Comparison of ENCODE assay signal across 9 cellular contexts in the genomic region with DNA sequence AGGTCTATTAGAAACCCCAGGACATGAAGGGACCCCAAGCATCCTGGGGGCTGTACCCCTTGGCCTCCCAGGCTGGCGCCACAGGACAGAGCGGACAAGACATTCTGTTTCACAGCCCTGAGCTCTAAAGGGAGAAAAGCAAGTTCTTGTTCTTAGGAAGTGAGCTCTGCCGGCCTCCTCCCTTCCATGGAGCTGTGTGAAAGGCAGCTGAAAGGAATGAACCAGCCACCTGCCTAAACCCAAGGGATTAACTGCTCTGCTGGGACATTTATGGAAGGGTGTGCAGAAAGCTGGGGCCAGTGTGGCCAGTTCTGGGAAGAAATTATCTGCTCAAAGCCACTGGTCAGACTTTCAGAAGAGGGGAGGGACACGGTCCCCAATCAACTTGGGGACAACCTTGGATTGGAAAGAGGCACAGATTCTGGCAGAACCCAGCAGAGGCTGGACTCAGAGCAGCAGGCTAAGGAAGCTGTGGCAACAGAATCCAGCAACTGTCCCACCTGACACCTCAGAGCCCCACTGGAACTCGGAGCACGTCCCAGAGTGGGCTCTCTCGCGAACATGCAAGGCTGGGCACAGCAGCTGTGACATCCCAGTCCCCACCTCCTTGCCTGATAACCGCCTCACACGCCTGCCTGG. TPM values are rescaled to one million over a fixed set of nuclear protein-coding genes. Genes with fewer than 3 reads are reported as not detected.
DNase-seq lines count a peak whose midpoint lies in the region; ATAC-seq and TF ChIP-seq lines count a peak whose summit lies in the region.
"Had no signal": no experiment of that assay in that cellular context is flagged by ENCODE, and none has a peak within 500 bp of the region (broad histone marks: within the 10 kb centered on the region; RNA-seq: fewer than 3 reads in every experiment).

No MANE protein-coding gene starts in this region.

- H3K4me1 ChIP-seq in BLaER1 treated with 17β-estradiol and CSF1 and Interleukin-3, amounts not matched to agents 10 nM and 100 nM: peaks cover 42 to 79% (median 64%) of the 10 kb centered on the region in 10 experiments
- H3K4me1 ChIP-seq in liver (ENCODE audit: control insufficient read depth in 4 of 4, insufficient read depth in 4 of 4, low read length in 3 of 4): peaks cover 11 to 60% (median 44%) of the 10 kb centered on the region in 4 donors
- H3K4me1 ChIP-seq in thyroid gland: peaks cover 33 to 59% of the 10 kb centered on the region in 2 donors

- H3K27me3 ChIP-seq in BLaER1 treated with 17β-estradiol and CSF1 and Interleukin-3, amounts not matched to agents 10 nM and 100 nM: no peaks in the 10 kb centered on the region; a peak in 1 of 22 replicates
- H3K27me3 ChIP-seq in liver (ENCODE audit: control insufficient read depth in 4 of 4, insufficient read depth in 4 of 4, low read length in 3 of 4): no peaks in the 10 kb centered on the region
- no peaks in the 10 kb centered on the region for H3K27me3 ChIP-seq in thyroid gland

- H3K9me3 ChIP-seq in BLaER1 treated with 17β-estradiol and CSF1 and Interleukin-3, amounts not matched to agents 10 nM and 100 nM (replicated peaks in 1 of 11): no peaks in the 10 kb centered on the region
- H3K9me3 ChIP-seq in liver (ENCODE audit: control insufficient read depth in 4 of 4, low read length in 3 of 4) (no peaks in the 10 kb centered on the region), thyroid gland (no peaks in the 10 kb centered on the region)

- H4K20me1 ChIP-seq in BLaER1 treated with 17β-estradiol and CSF1 and Interleukin-3, amounts not matched to agents 10 nM and 100 nM: peaks cover 50 to 69% (median 66%) of the 10 kb centered on the region in 11 experiments; a peak in 21 of 22 replicates

- H3K4me3 ChIP-seq in BLaER1 treated with 17β-estradiol and CSF1 and Interleukin-3, amounts not matched to agents 10 nM and 100 nM: peak overlapping the region; percentile 70 to 89 (median 79)
- H3K4me3 ChIP-seq in liver (ENCODE audit: low read depth in 1 of 3, low read length in 3 of 3): peak overlapping the region; percentile 73 to 82 (median 78)
- H3K4me3 ChIP-seq in thyroid gland (replicated peaks in 1 of 3): peak overlapping the region; percentile 62 to 92 (median 91)

- peak overlapping the region; percentile 44 to 91 (median 85); a peak in 21 of 22 replicates for H3K27ac ChIP-seq in BLaER1 treated with 17β-estradiol and CSF1 and Interleukin-3, amounts not matched to agents 10 nM and 100 nM
- peak overlapping the region; percentile 82 to 98 for H3K27ac ChIP-seq in liver (ENCODE audit: low read depth in 1 of 2, low read length in 2 of 2)
- H3K27ac ChIP-seq in thyroid gland: peak overlapping the region; percentile 98 to 99 (median 99)

- DNase-seq in astrocyte of the hippocampus (ENCODE audit: low read depth, low spot score): peak; percentile 45
- DNase-seq in thyroid gland: no peak
- DNase-seq in effector CD4-positive, alpha-beta T cell: no peak
- no peak for DNase-seq in NCI-H446 (lab: John Stamatoyannopoulos, UW)

- ATAC-seq in HG03139 (IDR thresholded peaks at IDR 0.05; ENCODE audit: unreplicated experiment) (peak; percentile 5), esophagus mucosa (no peak)

- H3K36me3 ChIP-seq in BLaER1 treated with 17β-estradiol and CSF1 and Interleukin-3, amounts not matched to agents 10 nM and 100 nM: peaks cover 29 to 40% (median 38%) of the 10 kb centered on the region in 11 experiments
- peaks cover 6 to 17% (median 11%) of the 10 kb centered on the region in 4 donors for H3K36me3 ChIP-seq in liver (ENCODE audit: control insufficient read depth in 4 of 4, insufficient read depth in 3 of 4, low read depth in 1 of 4, low read length in 3 of 4)
- peaks cover 20 to 32% of the 10 kb centered on the region in 2 donors for H3K36me3 ChIP-seq in thyroid gland

- TF ChIP-seq CTCF in liver (IDR thresholded peaks at IDR 0.05; ENCODE audit: low read depth, low read length, missing input control): no peak
- TF ChIP-seq CTCF in thyroid gland (IDR thresholded peaks at IDR 0.05): no peak

- peak overlapping the region; percentile 77 to 90 (median 87) for H3K9ac ChIP-seq in BLaER1 treated with 17β-estradiol and CSF1 and Interleukin-3, amounts not matched to agents 10 nM and 100 nM
- peak overlapping the region; percentile 61 to 84 for H3K9ac ChIP-seq in liver (ENCODE audit: low read depth in 1 of 2, low read length in 2 of 2)

- intact Hi-C loops in thyroid gland (cut with DNase I): loop anchor here (2.0 kb wide), 1 partner anchor 14 kb away; no protein-coding TSS in a partner anchor

- TF ChIP-seq RAD21 in liver (IDR thresholded peaks at IDR 0.05): no peak

- H3K4me2 ChIP-seq in BLaER1 treated with 17β-estradiol and CSF1 and Interleukin-3, amounts not matched to agents 10 nM and 100 nM: peak overlapping the region; percentile 91 to 100 (median 99)

- 15% methylated on average over 10 of the region's 10 CpGs for WGBS in liver
- 24 to 38% methylated on average over 6 to 10 of the region's 10 CpGs for WGBS in thyroid gland, 2 donors

- no peak for TF ChIP-seq POLR2A in thyroid gland (IDR thresholded peaks at IDR 0.05)

TF ChIP-seq in liver, 16 proteins besides CTCF, POLR2A, EP300 and RAD21:
- TF ChIP-seq FOXA1 (IDR thresholded peaks at IDR 0.05) (no peak), ZBTB33 (IDR thresholded peaks at IDR 0.05) (no peak), SP1 (IDR thresholded peaks at IDR 0.05) (no peak), HNF4G (IDR thresholded peaks at IDR 0.05) (no peak), ATF3 (IDR thresholded peaks at IDR 0.05) (no peak), RXRA (IDR thresholded peaks at IDR 0.05) (no peak), YY1 (IDR thresholded peaks at IDR 0.05) (no peak), JUND (IDR thresholded peaks at IDR 0.05) (no peak), EGR1 (IDR thresholded peaks at IDR 0.05; ENCODE audit: low read depth in 2 of 2) (no peak), GABPA (IDR thresholded peaks at IDR 0.05 in 1 of 2, conservative IDR thresholded peaks at IDR 0.05 in 1 of 2) (no peak), NR2F2 (IDR thresholded peaks at IDR 0.05) (no peak)
- TF ChIP-seq, protein P1, sequence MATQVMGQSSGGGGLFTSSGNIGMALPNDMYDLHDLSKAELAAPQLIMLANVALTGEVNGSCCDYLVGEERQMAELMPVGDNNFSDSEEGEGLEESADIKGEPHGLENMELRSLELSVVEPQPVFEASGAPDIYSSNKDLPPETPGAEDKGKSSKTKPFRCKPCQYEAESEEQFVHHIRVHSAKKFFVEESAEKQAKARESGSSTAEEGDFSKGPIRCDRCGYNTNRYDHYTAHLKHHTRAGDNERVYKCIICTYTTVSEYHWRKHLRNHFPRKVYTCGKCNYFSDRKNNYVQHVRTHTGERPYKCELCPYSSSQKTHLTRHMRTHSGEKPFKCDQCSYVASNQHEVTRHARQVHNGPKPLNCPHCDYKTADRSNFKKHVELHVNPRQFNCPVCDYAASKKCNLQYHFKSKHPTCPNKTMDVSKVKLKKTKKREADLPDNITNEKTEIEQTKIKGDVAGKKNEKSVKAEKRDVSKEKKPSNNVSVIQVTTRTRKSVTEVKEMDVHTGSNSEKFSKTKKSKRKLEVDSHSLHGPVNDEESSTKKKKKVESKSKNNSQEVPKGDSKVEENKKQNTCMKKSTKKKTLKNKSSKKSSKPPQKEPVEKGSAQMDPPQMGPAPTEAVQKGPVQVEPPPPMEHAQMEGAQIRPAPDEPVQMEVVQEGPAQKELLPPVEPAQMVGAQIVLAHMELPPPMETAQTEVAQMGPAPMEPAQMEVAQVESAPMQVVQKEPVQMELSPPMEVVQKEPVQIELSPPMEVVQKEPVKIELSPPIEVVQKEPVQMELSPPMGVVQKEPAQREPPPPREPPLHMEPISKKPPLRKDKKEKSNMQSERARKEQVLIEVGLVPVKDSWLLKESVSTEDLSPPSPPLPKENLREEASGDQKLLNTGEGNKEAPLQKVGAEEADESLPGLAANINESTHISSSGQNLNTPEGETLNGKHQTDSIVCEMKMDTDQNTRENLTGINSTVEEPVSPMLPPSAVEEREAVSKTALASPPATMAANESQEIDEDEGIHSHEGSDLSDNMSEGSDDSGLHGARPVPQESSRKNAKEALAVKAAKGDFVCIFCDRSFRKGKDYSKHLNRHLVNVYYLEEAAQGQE (IDR thresholded peaks at IDR 0.05): no peak

RNA-seq across cellular contexts. Expression of gene KLHL21, which starts 2.1 kb away (rescaled TPM):
- total RNA-seq in liver (10 to 100 TPM; 20.8 to 30.4 TPM), thyroid gland (10 to 100 TPM; 34.9 to 68.4 (median 44.6) TPM), esophagus mucosa (26.6 TPM)
- polyA plus RNA-seq in liver: 10 to 100 TPM in 1 of 2 donors, 1 to 10 TPM in 1; 8.7 to 12.4 TPM

RNA-seq across cellular contexts. Expression of gene PHF13, which starts 13.0 kb away (rescaled TPM):
- total RNA-seq in liver: 1 to 10 TPM; 4.1 to 8.7 TPM
- polyA plus RNA-seq in liver: 1 to 10 TPM; 1.4 to 3.5 TPM
- total RNA-seq in thyroid gland: 10 to 100 TPM in 1 of 4 donors, 1 to 10 TPM in 3; 7.8 to 14.1 (median 9.5) TPM
- 7.5 TPM for total RNA-seq in esophagus mucosa

RNA-seq across cellular contexts. Expression of gene ZBTB48, which starts 20.7 kb away (rescaled TPM):
- total RNA-seq in liver (10 to 100 TPM in 1 of 2 donors, 1 to 10 TPM in 1; 8.3 to 18.1 TPM), thyroid gland (10 to 100 TPM; 22.7 to 33.8 (median 29.4) TPM), esophagus mucosa (14.5 TPM)
- polyA plus RNA-seq in liver: 10 to 100 TPM in 1 of 2 donors, 1 to 10 TPM in 1; 9.4 to 16.8 TPM

RNA-seq across cellular contexts. Expression of gene THAP3, which starts 24.1 kb away (rescaled TPM):
- 1 to 10 TPM; 7.2 to 8.7 TPM for total RNA-seq in liver
- 10 to 100 TPM in 1 of 2 donors, 1 to 10 TPM in 1; 8.4 to 10.2 TPM for polyA plus RNA-seq in liver
- total RNA-seq in thyroid gland: 10 to 100 TPM; 21.2 to 35.3 (median 30.5) TPM
- total RNA-seq in esophagus mucosa: 6.4 TPM

RNA-seq across cellular contexts. Expression of gene TAS1R1, which starts 45.4 kb away (rescaled TPM):
- total RNA-seq in liver: not detected
- not detected for polyA plus RNA-seq in liver
- not detected for total RNA-seq in thyroid gland
- total RNA-seq in esophagus mucosa: not detected
- total RNA-seq: lung microvascular endothelial cell had no signal
